In genomic region chr16:81367821-81368220, GRCh38 we compare ENCODE assay signal across 25 cellular contexts.
"Had no signal": no experiment of that assay in that cellular context is flagged by ENCODE, and none has a peak within 500 bp of the region (broad histone marks: within the 10 kb centered on the region; RNA-seq: fewer than 3 reads in every experiment).

No MANE protein-coding gene starts in this region.

- H3K27ac Mint-ChIP-seq: activated CD4-positive, alpha-beta memory T cell treated with anti-CD3 and anti-CD28 coated beads for 36 hours; activated CD4-positive, alpha-beta T cell treated with anti-CD3 and anti-CD28 coated beads, Interleukin-2, amount 10 ng/mL, durations not matched to agents 7 days and 5 days; activated naive CD4-positive, alpha-beta T cell treated with anti-CD3 and anti-CD28 coated beads, Interleukin-2, amount 50 U/mL, for 72 hours; activated naive CD8-positive, alpha-beta T cell treated with anti-CD3 and anti-CD28 coated beads, Interleukin-2, amount 50 U/mL, for 24 hours; T-cell had no signal

- H3K27me3 Mint-ChIP-seq: activated CD4-positive, alpha-beta memory T cell treated with anti-CD3 and anti-CD28 coated beads for 36 hours; activated CD4-positive, alpha-beta T cell treated with anti-CD3 and anti-CD28 coated beads, Interleukin-2, amount 10 ng/mL, durations not matched to agents 7 days and 5 days; activated naive CD8-positive, alpha-beta T cell treated with anti-CD3 and anti-CD28 coated beads, Interleukin-2, amount 50 U/mL, for 24 hours; T-cell had no signal

- H3K4me3 Mint-ChIP-seq: activated CD4-positive, alpha-beta memory T cell treated with anti-CD3 and anti-CD28 coated beads for 36 hours; activated CD4-positive, alpha-beta T cell treated with anti-CD3 and anti-CD28 coated beads, Interleukin-2, amount 10 ng/mL, durations not matched to agents 7 days and 5 days; activated naive CD8-positive, alpha-beta T cell treated with anti-CD3 and anti-CD28 coated beads, Interleukin-2, amount 50 U/mL, for 24 hours; activated T-cell treated with anti-CD3 and anti-CD28 coated beads, Interleukin-2, amount 50 U/mL, for 4 hours; T-cell had no signal

- H3K4me1 ChIP-seq: ascending aorta, body of pancreas had no signal

- DNase-seq: activated CD4-positive, alpha-beta memory T cell treated with anti-CD3 and anti-CD28 coated beads for 36 hours; activated CD4-positive, alpha-beta T cell treated with anti-CD3 and anti-CD28 coated beads, Interleukin-2, amount 10 ng/mL, durations not matched to agents 7 days and 5 days; activated CD4-positive, CD25-positive, alpha-beta regulatory T cell; activated CD8-positive, alpha-beta memory T cell treated with anti-CD3 and anti-CD28 coated beads for 24 hours; activated effector memory CD4-positive, alpha-beta T cell treated with anti-CD3 and anti-CD28 coated beads, Interleukin-2, amount 50 U/mL, for 16 hours; activated naive CD4-positive, alpha-beta T cell treated with Interleukin-2 at 50 U/mL for 16 hours; activated naive CD8-positive, alpha-beta T cell treated with anti-CD3 and anti-CD28 coated beads, Interleukin-2, amount 50 U/mL, for 24 hours; activated T-cell treated with anti-CD3 and anti-CD28 coated beads, Interleukin-2, amount 50 U/mL, for 4 hours; amniotic stem cell; body of pancreas; IMR-90; Kasumi-1; KBM-7; NCI-H1105 treated with DMSO at 0.1 percent for 48 hours; NCI-H1436 treated with DMSO at 0.1 percent for 48 hours; NCI-H187; NCI-H2081; NCI-H510A treated with DMSO at 0.1 percent for 48 hours; PC-9; T-cell; T-helper 2 cell had no signal

- H3K36me3 Mint-ChIP-seq: activated naive CD4-positive, alpha-beta T cell treated with anti-CD3 and anti-CD28 coated beads, Interleukin-2, amount 50 U/mL, for 72 hours had no signal

- ATAC-seq: activated naive CD4-positive, alpha-beta T cell treated with anti-CD3 and anti-CD28 coated beads, Interleukin-2, amount 50 U/mL, for 72 hours; activated naive CD8-positive, alpha-beta T cell treated with anti-CD3 and anti-CD28 coated beads, Interleukin-2, amount 50 U/mL, for 24 hours; activated T-cell treated with anti-CD3 and anti-CD28 coated beads, Interleukin-2, amount 50 U/mL, for 4 hours; body of pancreas; T-cell had no signal

- H3K9me3 ChIP-seq: ascending aorta, body of pancreas had no signal

- H3K4me3 ChIP-seq: ascending aorta, body of pancreas, PC-9, SK-N-MC had no signal

- H3K27ac ChIP-seq: body of pancreas, PC-9, SK-N-MC, VCaP had no signal

- H3K4me1 Mint-ChIP-seq: activated naive CD8-positive, alpha-beta T cell treated with anti-CD3 and anti-CD28 coated beads, Interleukin-2, amount 50 U/mL, for 24 hours; T-cell had no signal

- H3K27me3 ChIP-seq: ascending aorta, body of pancreas had no signal

- H3K9me3 Mint-ChIP-seq: activated CD4-positive, alpha-beta memory T cell treated with anti-CD3 and anti-CD28 coated beads for 36 hours; activated CD4-positive, alpha-beta T cell treated with anti-CD3 and anti-CD28 coated beads, Interleukin-2, amount 10 ng/mL, durations not matched to agents 7 days and 5 days; activated naive CD4-positive, alpha-beta T cell treated with anti-CD3 and anti-CD28 coated beads, Interleukin-2, amount 50 U/mL, for 72 hours; activated naive CD8-positive, alpha-beta T cell treated with anti-CD3 and anti-CD28 coated beads, Interleukin-2, amount 50 U/mL, for 24 hours; activated T-cell treated with anti-CD3 and anti-CD28 coated beads, Interleukin-2, amount 50 U/mL, for 4 hours; T-cell had no signal
